ENCODE assay signal across 8 cellular contexts in the genomic region with DNA sequence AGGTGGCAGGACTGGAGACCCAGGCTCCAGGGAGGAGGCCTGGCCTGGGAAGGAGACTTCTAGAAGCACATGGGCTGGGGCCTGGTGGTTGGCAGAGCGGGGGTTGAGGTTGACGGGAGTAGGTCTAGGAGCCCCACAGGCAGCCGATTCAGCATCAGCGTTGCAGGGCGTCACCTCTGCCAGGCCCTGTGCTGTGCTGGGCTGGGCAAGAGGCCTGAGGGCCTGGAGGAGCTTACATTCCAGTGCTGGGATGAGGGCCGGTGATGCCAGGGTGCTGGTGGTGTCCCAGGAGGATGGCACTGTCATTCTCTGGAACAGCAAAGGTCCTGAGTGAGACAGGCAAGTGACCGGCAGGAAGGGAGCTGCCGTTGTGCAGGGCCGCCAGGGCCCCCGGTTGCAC.
"Had no signal": no experiment of that assay in that cellular context is flagged by ENCODE, and none has a peak within 500 bp of the region (broad histone marks: within the 10 kb centered on the region; RNA-seq: fewer than 3 reads in every experiment).

No MANE protein-coding gene starts in this region.

- H3K4me3 ChIP-seq: GM12878 had no signal

- FAIRE-seq: G401.6, GM12878, GM12891, GM12892, GM18507, GM19239 had no signal

- DNase-seq: GDM1, GF-D8 had no signal

- ATAC-seq: GM12878 had no signal
